ENCODE assay signal across 11 cellular contexts in genomic region chr5:59206132-59206581, GRCh38.
DNase-seq lines count a peak whose midpoint lies in the region; TF ChIP-seq lines count a peak whose summit lies in the region.
"Had no signal": no experiment of that assay in that cellular context is flagged by ENCODE, and none has a peak within 500 bp of the region (broad histone marks: within the 10 kb centered on the region; RNA-seq: fewer than 3 reads in every experiment).

No MANE protein-coding gene starts in this region.

- no peak overlapping the region for H3K4me3 ChIP-seq in SK-N-SH (ENCODE audit: low read depth in 2 of 2, low read length in 1 of 2)
- H3K4me3 ChIP-seq: cardiac muscle cell had no signal

- H3K79me2 ChIP-seq in SK-N-SH (ENCODE audit: insufficient read depth) = no peaks in the 10 kb centered on the region

- peaks cover 11% of the 10 kb centered on the region for H3F3A ChIP-seq in SK-N-SH (replicated peaks; ENCODE audit: insufficient read depth)

- no peak overlapping the region for H3K9ac ChIP-seq in SK-N-SH

- H2AFZ ChIP-seq in SK-N-SH (ENCODE audit: low read depth) = no peak overlapping the region

- no peaks in the 10 kb centered on the region; the same call in 1 of the 2 replicates for H4K20me1 ChIP-seq in SK-N-SH (ENCODE audit: insufficient read depth)

- no peaks in the 10 kb centered on the region for H3K9me2 ChIP-seq in SK-N-SH

- no peak for TF ChIP-seq CTCF in C4-2B (conservative IDR thresholded peaks at IDR 0.05)
- TF ChIP-seq CTCF in SK-N-SH (IDR thresholded peaks at IDR 0.05) = no peak

- WGBS in SK-N-SH (ENCODE audit: low lambda C conversion rate) = 20% methylated on average over 1 of the region's 1 CpG

- H3K36me3 ChIP-seq in SK-N-SH (replicated peaks in 1 of 2; ENCODE audit: control insufficient read depth in 1 of 2, insufficient read depth in 2 of 2, low read length in 1 of 2) = no peaks in the 10 kb centered on the region
- H3K36me3 ChIP-seq: cardiac muscle cell had no signal

- H3K4me2 ChIP-seq in SK-N-SH = no peak overlapping the region

- peak; percentile 26 to 74; a peak in 2 of 4 replicates for TF ChIP-seq EP300 in SK-N-SH (IDR thresholded peaks at IDR 0.05; ENCODE audit: borderline replicate concordance in 1 of 2, low read depth in 1 of 2, low read length in 1 of 2)

- DNase-seq in SK-N-SH (no peak), fibroblast of peridontal ligament (ENCODE audit: extremely low read depth) (peak; percentile 26), non-pigmented ciliary epithelial cell (ENCODE audit: low read depth) (peak; percentile 86), GOT3 (lab: John Stamatoyannopoulos, UW) (no peak), G401 (ENCODE audit: low spot score) (no peak), glomerular visceral epithelial cell (ENCODE audit: extremely low spot score) (no peak), AG08395 (ENCODE audit: low spot score) (no peak)
- DNase-seq: NCI-H187; stimulated activated CD4-positive, alpha-beta T cell treated with anti-CD3 and anti-CD28 coated beads, Interleukin-12 subunit alpha, Interleukin-12 subunit beta, amount 100 ng/mL, for 4 hours had no signal

- peak overlapping the region; percentile 19; the same call in 1 of the 2 replicates for H3K27ac ChIP-seq in C4-2B
- H3K27ac ChIP-seq in SK-N-SH (ENCODE audit: low read depth in 2 of 2, low read length in 1 of 2) = peak overlapping the region; percentile 26 to 50; a peak in 3 of 4 replicates
- H3K27ac ChIP-seq: cardiac muscle cell had no signal

- POLR2A ChIA-PET in SK-N-SH (lab: Yijun Ruan, JAX) = no interaction called here

- no peaks in the 10 kb centered on the region for H3K9me3 ChIP-seq in SK-N-SH

- H3K27me3 ChIP-seq in SK-N-SH (ENCODE audit: insufficient read depth) = no peaks in the 10 kb centered on the region
- H3K27me3 ChIP-seq: cardiac muscle cell had no signal

- no peak for TF ChIP-seq RAD21 in SK-N-SH (IDR thresholded peaks at IDR 0.05; ENCODE audit: low read length)

- peaks cover 0 to 19% of the 10 kb centered on the region in 2 experiments; a peak in 2 of 4 replicates for H3K4me1 ChIP-seq in SK-N-SH (ENCODE audit: control insufficient read depth in 1 of 2, insufficient read depth in 2 of 2, low read depth in 1 of 2, low read length in 1 of 2)

- in situ Hi-C loops in G401 (cut with HindIII; ENCODE audit: low sequenced_read_pairs) = no loop called here

- CTCF ChIA-PET in SK-N-SH (lab: Yijun Ruan, JAX) = interaction anchor here (0.8 to 1.7 kb wide), 4 partner anchors 8 to 175 kb away, joined by 3 to 10 read pairs (median 4); no protein-coding TSS in a partner anchor

TF ChIP-seq in SK-N-SH, 30 proteins besides CTCF, POLR2A, EP300 and RAD21:
- TF ChIP-seq EZH2phosphoT487 (IDR thresholded peaks at IDR 0.05; ENCODE audit: borderline replicate concordance, low read depth) (no peak), FOSL2 (IDR thresholded peaks at IDR 0.05; ENCODE audit: borderline replicate concordance, low read depth) (peak; percentile 62; the same call in 1 of the 2 replicates), FOXM1 (IDR thresholded peaks at IDR 0.05; ENCODE audit: low read depth) (0 out of 2 replicates have a peak, but pooled peaks have one; percentile 47), GABPA (IDR thresholded peaks at IDR 0.05; ENCODE audit: low read depth) (no peak), MXI1 (IDR thresholded peaks at IDR 0.05; ENCODE audit: low read depth, low read length) (no peak), MEF2A (IDR thresholded peaks at IDR 0.05; ENCODE audit: borderline replicate concordance, low read depth) (peak; percentile 92), NFIC (IDR thresholded peaks at IDR 0.05; ENCODE audit: borderline replicate concordance) (peak; percentile 59; the same call in 1 of the 2 replicates), JUND (IDR thresholded peaks at IDR 0.05) (peak; percentile 84), YY1 (IDR thresholded peaks at IDR 0.05; ENCODE audit: low read depth) (no peak), TCF12 (IDR thresholded peaks at IDR 0.05) (peak; percentile 87), RXRA (IDR thresholded peaks at IDR 0.05; ENCODE audit: borderline replicate concordance, low read depth) (peak; percentile 20; the same call in 1 of the 2 replicates), FOXJ3 (CRISPR knock-in tag; IDR thresholded peaks at IDR 0.05) (no peak), POLR2AphosphoS5 (IDR thresholded peaks at IDR 0.05; ENCODE audit: low read depth, low read length) (peak; percentile 38; the same call in 1 of the 2 replicates), REST (IDR thresholded peaks at IDR 0.05; ENCODE audit: low read depth, low read length) (no peak), TEAD4 (IDR thresholded peaks at IDR 0.05; ENCODE audit: borderline replicate concordance, insufficient read depth) (peak; percentile 62; the same call in 1 of the 2 replicates)
- TF ChIP-seq, protein P1, sequence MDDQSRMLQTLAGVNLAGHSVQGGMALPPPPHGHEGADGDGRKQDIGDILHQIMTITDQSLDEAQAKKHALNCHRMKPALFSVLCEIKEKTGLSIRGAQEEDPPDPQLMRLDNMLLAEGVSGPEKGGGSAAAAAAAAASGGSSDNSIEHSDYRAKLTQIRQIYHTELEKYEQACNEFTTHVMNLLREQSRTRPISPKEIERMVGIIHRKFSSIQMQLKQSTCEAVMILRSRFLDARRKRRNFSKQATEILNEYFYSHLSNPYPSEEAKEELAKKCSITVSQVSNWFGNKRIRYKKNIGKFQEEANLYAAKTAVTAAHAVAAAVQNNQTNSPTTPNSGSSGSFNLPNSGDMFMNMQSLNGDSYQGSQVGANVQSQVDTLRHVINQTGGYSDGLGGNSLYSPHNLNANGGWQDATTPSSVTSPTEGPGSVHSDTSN (IDR thresholded peaks at IDR 0.05) = peak; percentile 92
- TF ChIP-seq, protein P2, sequence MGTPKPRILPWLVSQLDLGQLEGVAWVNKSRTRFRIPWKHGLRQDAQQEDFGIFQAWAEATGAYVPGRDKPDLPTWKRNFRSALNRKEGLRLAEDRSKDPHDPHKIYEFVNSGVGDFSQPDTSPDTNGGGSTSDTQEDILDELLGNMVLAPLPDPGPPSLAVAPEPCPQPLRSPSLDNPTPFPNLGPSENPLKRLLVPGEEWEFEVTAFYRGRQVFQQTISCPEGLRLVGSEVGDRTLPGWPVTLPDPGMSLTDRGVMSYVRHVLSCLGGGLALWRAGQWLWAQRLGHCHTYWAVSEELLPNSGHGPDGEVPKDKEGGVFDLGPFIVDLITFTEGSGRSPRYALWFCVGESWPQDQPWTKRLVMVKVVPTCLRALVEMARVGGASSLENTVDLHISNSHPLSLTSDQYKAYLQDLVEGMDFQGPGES (IDR thresholded peaks at IDR 0.05; ENCODE audit: low read depth, low read length) = no peak
- TF ChIP-seq, protein P3, sequence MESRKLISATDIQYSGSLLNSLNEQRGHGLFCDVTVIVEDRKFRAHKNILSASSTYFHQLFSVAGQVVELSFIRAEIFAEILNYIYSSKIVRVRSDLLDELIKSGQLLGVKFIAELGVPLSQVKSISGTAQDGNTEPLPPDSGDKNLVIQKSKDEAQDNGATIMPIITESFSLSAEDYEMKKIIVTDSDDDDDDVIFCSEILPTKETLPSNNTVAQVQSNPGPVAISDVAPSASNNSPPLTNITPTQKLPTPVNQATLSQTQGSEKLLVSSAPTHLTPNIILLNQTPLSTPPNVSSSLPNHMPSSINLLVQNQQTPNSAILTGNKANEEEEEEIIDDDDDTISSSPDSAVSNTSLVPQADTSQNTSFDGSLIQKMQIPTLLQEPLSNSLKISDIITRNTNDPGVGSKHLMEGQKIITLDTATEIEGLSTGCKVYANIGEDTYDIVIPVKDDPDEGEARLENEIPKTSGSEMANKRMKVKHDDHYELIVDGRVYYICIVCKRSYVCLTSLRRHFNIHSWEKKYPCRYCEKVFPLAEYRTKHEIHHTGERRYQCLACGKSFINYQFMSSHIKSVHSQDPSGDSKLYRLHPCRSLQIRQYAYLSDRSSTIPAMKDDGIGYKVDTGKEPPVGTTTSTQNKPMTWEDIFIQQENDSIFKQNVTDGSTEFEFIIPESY (IDR thresholded peaks at IDR 0.05; ENCODE audit: borderline replicate concordance, low read depth) = peak; percentile 46; the same call in 1 of the 2 replicates
- TF ChIP-seq, protein P4, sequence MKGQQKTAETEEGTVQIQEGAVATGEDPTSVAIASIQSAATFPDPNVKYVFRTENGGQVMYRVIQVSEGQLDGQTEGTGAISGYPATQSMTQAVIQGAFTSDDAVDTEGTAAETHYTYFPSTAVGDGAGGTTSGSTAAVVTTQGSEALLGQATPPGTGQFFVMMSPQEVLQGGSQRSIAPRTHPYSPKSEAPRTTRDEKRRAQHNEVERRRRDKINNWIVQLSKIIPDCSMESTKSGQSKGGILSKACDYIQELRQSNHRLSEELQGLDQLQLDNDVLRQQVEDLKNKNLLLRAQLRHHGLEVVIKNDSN (IDR thresholded peaks at IDR 0.05; ENCODE audit: borderline replicate concordance, low read depth) = no peak

Comparison
In these comparisons a context has a peak if more than half of its experiments do, and no peak if none do; other contexts are left out.
1. DNase-seq: peak in fibroblast of peridontal ligament (single experiment) and non-pigmented ciliary epithelial cell (single experiment); none in SK-N-SH (single experiment), GOT3 (single experiment), G401 (single experiment), glomerular visceral epithelial cell (single experiment) and AG08395 (single experiment).